ENCODE assay signal across 9 cellular contexts in the genomic region with DNA sequence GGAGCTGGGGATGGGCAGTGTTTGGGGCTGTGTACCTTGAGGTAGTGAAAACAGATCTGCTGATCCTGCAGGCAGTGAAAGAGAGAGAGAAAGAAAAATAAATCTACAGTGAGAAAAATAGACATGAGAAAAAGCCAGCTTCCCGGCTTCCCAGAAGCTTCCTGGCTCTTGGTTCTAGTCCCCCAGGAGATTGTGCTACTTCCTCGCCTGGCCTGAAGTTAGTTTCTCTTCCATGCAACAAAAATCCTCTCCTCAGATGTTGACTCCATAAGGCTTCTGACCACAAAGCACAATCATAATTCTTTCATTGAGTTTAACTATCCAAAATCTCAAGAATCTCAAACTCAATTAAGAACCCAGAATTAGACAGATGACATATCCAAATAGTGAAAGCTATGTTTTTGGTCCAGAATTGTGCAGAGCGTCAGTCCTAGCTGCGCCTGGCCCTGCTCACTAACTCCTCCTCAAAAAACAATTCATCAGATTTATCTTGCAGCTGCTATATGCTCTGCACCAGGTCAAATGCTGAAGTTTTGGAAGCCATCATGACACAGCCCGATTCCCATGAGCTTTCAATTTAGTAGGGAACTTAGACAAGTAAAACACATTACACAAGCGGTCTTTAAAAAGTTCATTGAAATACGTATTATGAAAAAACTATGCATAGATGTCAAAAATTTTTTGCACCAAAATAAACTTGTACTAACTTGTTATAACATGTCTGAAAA. TPM values are rescaled to one million over a fixed set of nuclear protein-coding genes. Genes with fewer than 3 reads are reported as not detected.
DNase-seq lines count a peak whose midpoint lies in the region; ATAC-seq and TF ChIP-seq lines count a peak whose summit lies in the region.
"Had no signal": no experiment of that assay in that cellular context is flagged by ENCODE, and none has a peak within 500 bp of the region (broad histone marks: within the 10 kb centered on the region; RNA-seq: fewer than 3 reads in every experiment).

No MANE protein-coding gene starts in this region.

- peak; percentile 20 for DNase-seq in activated CD4-positive, alpha-beta T cell treated with anti-CD3 and anti-CD28 coated beads, Interleukin-2, amount 10 ng/mL, durations not matched to agents 24 days and 14 days
- DNase-seq in activated CD4-positive, alpha-beta T cell treated with anti-CD3 and anti-CD28 coated beads, Interleukin-2, amount 10 ng/mL, durations not matched to agents 7 days and 5 days, result no peak
- DNase-seq in coronary artery (ENCODE audit: low spot score), result no peak
- no peak for DNase-seq in mesenchymal stem cell
- DNase-seq in substantia nigra (lab: John Stamatoyannopoulos, UW), result no peak
- DNase-seq in Caco-2, result no peak
- DNase-seq: stomach had no signal

- peaks cover 5% of the 10 kb centered on the region for H3K9me3 Mint-ChIP-seq in activated CD4-positive, alpha-beta T cell treated with anti-CD3 and anti-CD28 coated beads, Interleukin-2, amount 10 ng/mL, durations not matched to agents 24 days and 14 days
- peaks cover 3% of the 10 kb centered on the region for H3K9me3 Mint-ChIP-seq in activated CD4-positive, alpha-beta T cell treated with anti-CD3 and anti-CD28 coated beads, Interleukin-2, amount 10 ng/mL, durations not matched to agents 7 days and 5 days
- H3K9me3 Mint-ChIP-seq in Caco-2 (ENCODE audit: unreplicated experiment), result peaks cover 14% of the 10 kb centered on the region

- H3K27ac ChIP-seq in coronary artery (peak overlapping the region; percentile 44 to 91), mesenchymal stem cell (ENCODE audit: low read length, poor library complexity, severe bottlenecking) (no peak overlapping the region), substantia nigra (ENCODE audit: low read depth, low read length, poor library complexity, severe bottlenecking) (peak overlapping the region; percentile 85)

- H3K4me1 ChIP-seq in mesenchymal stem cell (ENCODE audit: control insufficient read depth, insufficient read depth, low read depth, low read length) (no peaks in the 10 kb centered on the region), Caco-2 (peaks cover 5% of the 10 kb centered on the region; the same call in 1 of the 2 replicates)

- H3K79me1 ChIP-seq in mesenchymal stem cell (replicated peaks; ENCODE audit: low read length, poor library complexity, severe bottlenecking), result no peaks in the 10 kb centered on the region

- POLR2A ChIA-PET in activated CD4-positive, alpha-beta T cell treated with anti-CD3 and anti-CD28 coated beads, Interleukin-2, amount 10 ng/mL, durations not matched to agents 7 days and 5 days (lab: Charles Lee), result no interaction called here
- POLR2A ChIA-PET in Caco-2 (lab: Charles Lee), result no interaction called here

- H3K27me3 Mint-ChIP-seq in activated CD4-positive, alpha-beta T cell treated with anti-CD3 and anti-CD28 coated beads, Interleukin-2, amount 10 ng/mL, durations not matched to agents 24 days and 14 days, result peaks cover 3% of the 10 kb centered on the region
- H3K27me3 Mint-ChIP-seq in activated CD4-positive, alpha-beta T cell treated with anti-CD3 and anti-CD28 coated beads, Interleukin-2, amount 10 ng/mL, durations not matched to agents 7 days and 5 days, result peaks cover 3% of the 10 kb centered on the region
- no peaks in the 10 kb centered on the region for H3K27me3 Mint-ChIP-seq in Caco-2 (ENCODE audit: insufficient read depth, unreplicated experiment)

- 91% methylated on average over 5 of the region's 7 CpGs for WGBS in mesenchymal stem cell

- H4K8ac ChIP-seq in mesenchymal stem cell (ENCODE audit: low read length), result no peak overlapping the region

- BruUV-seq in Caco-2 (replicated peaks; lab: Mats Ljungman, UMichigan), result no TSS peak

- H3K27ac Mint-ChIP-seq in activated CD4-positive, alpha-beta T cell treated with anti-CD3 and anti-CD28 coated beads, Interleukin-2, amount 10 ng/mL, durations not matched to agents 24 days and 14 days, result no peak overlapping the region
- no peak overlapping the region for H3K27ac Mint-ChIP-seq in activated CD4-positive, alpha-beta T cell treated with anti-CD3 and anti-CD28 coated beads, Interleukin-2, amount 10 ng/mL, durations not matched to agents 7 days and 5 days
- no peak overlapping the region for H3K27ac Mint-ChIP-seq in Caco-2 (ENCODE audit: unreplicated experiment)

- no peaks in the 10 kb centered on the region for H3K36me3 Mint-ChIP-seq in activated CD4-positive, alpha-beta T cell treated with anti-CD3 and anti-CD28 coated beads, Interleukin-2, amount 10 ng/mL, durations not matched to agents 24 days and 14 days (ENCODE audit: low read depth)
- H3K36me3 Mint-ChIP-seq in activated CD4-positive, alpha-beta T cell treated with anti-CD3 and anti-CD28 coated beads, Interleukin-2, amount 10 ng/mL, durations not matched to agents 7 days and 5 days (ENCODE audit: low read depth), result no peaks in the 10 kb centered on the region
- peaks cover 5% of the 10 kb centered on the region for H3K36me3 Mint-ChIP-seq in Caco-2 (ENCODE audit: insufficient read depth, unreplicated experiment)

- H2AFZ ChIP-seq in mesenchymal stem cell (ENCODE audit: low read depth, low read length), result no peak overlapping the region

- no peak overlapping the region for H2AK5ac ChIP-seq in mesenchymal stem cell (ENCODE audit: low read length, severe bottlenecking)

- H3K4me2 ChIP-seq in mesenchymal stem cell (ENCODE audit: low read length, poor library complexity, severe bottlenecking), result no peak overlapping the region

- H2BK120ac ChIP-seq in mesenchymal stem cell (ENCODE audit: low read depth, low read length), result no peak overlapping the region

- no peaks in the 10 kb centered on the region for H3K36me3 ChIP-seq in mesenchymal stem cell (ENCODE audit: control insufficient read depth in 1 of 2, insufficient read depth in 2 of 2, low read depth in 1 of 2, low read length in 2 of 2)
- no peaks in the 10 kb centered on the region for H3K36me3 ChIP-seq in Caco-2 (ENCODE audit: control insufficient read depth, insufficient read depth, low read length)
- H3K36me3 ChIP-seq: stomach had no signal

- no peak overlapping the region for H3K23ac ChIP-seq in mesenchymal stem cell (ENCODE audit: low read length in 2 of 2)

- H2BK15ac ChIP-seq in mesenchymal stem cell (ENCODE audit: low read depth, poor library complexity, severe bottlenecking), result no peak overlapping the region

- H3K9me3 ChIP-seq in mesenchymal stem cell (ENCODE audit: control insufficient read depth, low read length) (no peaks in the 10 kb centered on the region), Caco-2 (no peaks in the 10 kb centered on the region)
- H3K9me3 ChIP-seq: stomach had no signal

- no peak for ATAC-seq in GM21515 (IDR thresholded peaks at IDR 0.05; ENCODE audit: unreplicated experiment)
- ATAC-seq in GM21381 (IDR thresholded peaks at IDR 0.05; ENCODE audit: unreplicated experiment), result no peak

- no peak overlapping the region for H2BK12ac ChIP-seq in mesenchymal stem cell (ENCODE audit: low read length in 2 of 2)

- TF ChIP-seq CTCF in coronary artery (IDR thresholded peaks at IDR 0.05), result no peak
- no peak for TF ChIP-seq CTCF in Caco-2 (IDR thresholded peaks at IDR 0.05; ENCODE audit: insufficient read depth in 1 of 2, low read depth in 1 of 2, low read length in 1 of 2, severe bottlenecking in 1 of 2, unreplicated experiment in 1 of 2)

- H3K4me3 Mint-ChIP-seq in activated CD4-positive, alpha-beta T cell treated with anti-CD3 and anti-CD28 coated beads, Interleukin-2, amount 10 ng/mL, durations not matched to agents 24 days and 14 days, result peak overlapping the region; percentile 88
- no peak overlapping the region for H3K4me3 Mint-ChIP-seq in activated CD4-positive, alpha-beta T cell treated with anti-CD3 and anti-CD28 coated beads, Interleukin-2, amount 10 ng/mL, durations not matched to agents 7 days and 5 days
- no peak overlapping the region for H3K4me3 Mint-ChIP-seq in Caco-2 (ENCODE audit: unreplicated experiment)

- no peak overlapping the region for H2BK5ac ChIP-seq in mesenchymal stem cell (ENCODE audit: low read depth, low read length, poor library complexity, severe bottlenecking)

- no peak overlapping the region for H3K14ac ChIP-seq in mesenchymal stem cell (ENCODE audit: low read length in 2 of 2)

- peak overlapping the region; percentile 88 for H3K9ac ChIP-seq in mesenchymal stem cell (ENCODE audit: low read length)

- H3K4me3 ChIP-seq in coronary artery (peak overlapping the region; percentile 78), mesenchymal stem cell (ENCODE audit: insufficient read depth in 1 of 2, low read depth in 1 of 2, low read length in 2 of 2) (peak overlapping the region in 1 of 2 experiments; percentile 78), Caco-2 (ENCODE audit: low read depth, low read length) (no peak overlapping the region)

- H3K27me3 ChIP-seq in mesenchymal stem cell (ENCODE audit: control insufficient read depth in 1 of 2, insufficient read depth in 1 of 2, low read length in 2 of 2) (no peaks in the 10 kb centered on the region), Caco-2 (replicated peaks; ENCODE audit: control insufficient read depth, insufficient read depth, low read length) (no peaks in the 10 kb centered on the region)
- H3K27me3 ChIP-seq: stomach had no signal

- H4K91ac ChIP-seq in mesenchymal stem cell (ENCODE audit: low read length), result no peak overlapping the region

- no peak overlapping the region for H3K4ac ChIP-seq in mesenchymal stem cell (ENCODE audit: low read depth in 1 of 2, low read length in 2 of 2)

- CTCF ChIA-PET in activated CD4-positive, alpha-beta T cell treated with anti-CD3 and anti-CD28 coated beads, Interleukin-2, amount 10 ng/mL, durations not matched to agents 7 days and 5 days (lab: Charles Lee), result interaction anchor here (1.6 to 1.7 kb wide), 2 partner anchors 11 to 13 kb away, joined by 3 to 4 read pairs; no protein-coding TSS in a partner anchor
- CTCF ChIA-PET in Caco-2 (lab: Charles Lee), result no interaction called here

- intact Hi-C loops in activated CD4-positive, alpha-beta T cell treated with anti-CD3 and anti-CD28 coated beads, Interleukin-2, amount 10 ng/mL, durations not matched to agents 24 days and 14 days (cut with micrococcal nuclease), result no loop called here
- intact Hi-C loops in Caco-2 (cut with micrococcal nuclease; ENCODE audit: unreplicated experiment), result no loop called here

- H3K4me1 Mint-ChIP-seq in activated CD4-positive, alpha-beta T cell treated with anti-CD3 and anti-CD28 coated beads, Interleukin-2, amount 10 ng/mL, durations not matched to agents 24 days and 14 days, result peaks cover 10% of the 10 kb centered on the region
- H3K4me1 Mint-ChIP-seq in activated CD4-positive, alpha-beta T cell treated with anti-CD3 and anti-CD28 coated beads, Interleukin-2, amount 10 ng/mL, durations not matched to agents 7 days and 5 days, result peaks cover 12% of the 10 kb centered on the region
- H3K4me1 Mint-ChIP-seq in Caco-2 (ENCODE audit: low read depth, unreplicated experiment), result peaks cover 13% of the 10 kb centered on the region

- no peak overlapping the region for H3K18ac ChIP-seq in mesenchymal stem cell (ENCODE audit: low read depth in 1 of 2, low read length in 2 of 2)

RNA-seq across cellular contexts. Expression of a gene that starts 20.1 kb away (rescaled TPM):
- 34.1 and 37.4 TPM in 2 replicates for total RNA-seq in activated CD4-positive, alpha-beta T cell treated with anti-CD3 and anti-CD28 coated beads, Interleukin-2, amount 10 ng/mL, durations not matched to agents 24 days and 14 days
- total RNA-seq in activated CD4-positive, alpha-beta T cell treated with anti-CD3 and anti-CD28 coated beads, Interleukin-2, amount 10 ng/mL, durations not matched to agents 7 days and 5 days, result 10 to 100 TPM; 21.9 to 28.9 TPM
- polyA plus RNA-seq in mesenchymal stem cell (2013, experiment 1 of 2), result 13.4 TPM
- 13.5 TPM for polyA plus RNA-seq in mesenchymal stem cell (2013, experiment 2 of 2)
- 87.9 and 88.1 TPM in 2 replicates for total RNA-seq in Caco-2 (2022)
